ENCODE assay signal across 24 cellular contexts in the genomic region with DNA sequence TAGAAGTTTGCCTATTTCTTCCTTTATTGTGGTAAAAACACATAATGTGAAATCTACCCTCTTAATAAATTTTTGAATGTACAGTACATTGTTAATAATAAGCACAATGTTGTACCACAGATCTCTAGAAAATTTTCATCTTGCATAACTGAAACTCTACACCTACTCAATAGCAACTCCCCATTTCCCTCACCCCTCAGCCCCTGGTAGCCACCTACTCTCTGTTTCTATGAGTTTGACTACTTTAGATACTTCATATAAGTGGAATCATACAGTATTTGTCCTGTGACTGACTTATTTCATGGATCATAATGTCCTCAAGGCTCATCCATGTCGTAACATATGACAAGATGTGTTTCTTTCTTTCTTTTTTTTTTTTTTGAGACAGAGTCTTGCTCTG.
DNase-seq lines count a peak whose midpoint lies in the region; ATAC-seq and TF ChIP-seq lines count a peak whose summit lies in the region.
"Had no signal": no experiment of that assay in that cellular context is flagged by ENCODE, and none has a peak within 500 bp of the region (broad histone marks: within the 10 kb centered on the region; RNA-seq: fewer than 3 reads in every experiment).

No MANE protein-coding gene starts in this region.

- no peaks in the 10 kb centered on the region for H3K4me1 ChIP-seq in stomach

- H3K27me3 Mint-ChIP-seq in stimulated activated naive CD8-positive, alpha-beta T cell treated with anti-CD3 and anti-CD28 coated beads, Interleukin-15, amount 100 ng/mL, for 72 hours, result no peaks in the 10 kb centered on the region
- H3K27me3 Mint-ChIP-seq: activated B cell treated with CpG ODN at 0.5 μM for 24 hours; activated CD8-positive, alpha-beta memory T cell treated with anti-CD3 and anti-CD28 coated beads, Interleukin-2, amount 10 ng/mL, durations not matched to agents 7 days and 5 days; CD8-positive, alpha-beta memory T cell had no signal

- no peak overlapping the region for H3K4me3 Mint-ChIP-seq in stimulated activated naive CD8-positive, alpha-beta T cell treated with anti-CD3 and anti-CD28 coated beads, Interleukin-15, amount 100 ng/mL, for 72 hours
- H3K4me3 Mint-ChIP-seq: activated B cell treated with CpG ODN at 0.5 μM for 24 hours; activated CD8-positive, alpha-beta memory T cell treated with anti-CD3 and anti-CD28 coated beads, Interleukin-2, amount 10 ng/mL, durations not matched to agents 7 days and 5 days; CD8-positive, alpha-beta memory T cell; HFFc6 had no signal

- WGBS in stomach, 5 donors, result 62 to 100% (median 96%) methylated on average over 1 of the region's 1 CpG

- H3K27me3 ChIP-seq in stomach, result no peaks in the 10 kb centered on the region

- no peaks in the 10 kb centered on the region for H3K36me3 ChIP-seq in stomach

- no peaks in the 10 kb centered on the region for H3K9me3 Mint-ChIP-seq in stimulated activated naive CD8-positive, alpha-beta T cell treated with anti-CD3 and anti-CD28 coated beads, Interleukin-15, amount 100 ng/mL, for 72 hours
- H3K9me3 Mint-ChIP-seq: activated B cell treated with CpG ODN at 0.5 μM for 24 hours; CD8-positive, alpha-beta memory T cell; HFFc6 had no signal

- no peak overlapping the region for H3K27ac ChIP-seq in stomach
- H3K27ac ChIP-seq: HL-60, RWPE1 had no signal

- no peak overlapping the region for H3K27ac Mint-ChIP-seq in stimulated activated naive CD8-positive, alpha-beta T cell treated with anti-CD3 and anti-CD28 coated beads, Interleukin-15, amount 100 ng/mL, for 72 hours
- H3K27ac Mint-ChIP-seq: activated B cell treated with CpG ODN at 0.5 μM for 24 hours; activated CD8-positive, alpha-beta memory T cell treated with anti-CD3 and anti-CD28 coated beads, Interleukin-2, amount 10 ng/mL, durations not matched to agents 7 days and 5 days; CD8-positive, alpha-beta memory T cell; HFFc6 had no signal

- TF ChIP-seq EP300 in stomach (IDR thresholded peaks at IDR 0.05), result no peak

- DNase-seq in stimulated activated naive CD8-positive, alpha-beta T cell treated with anti-CD3 and anti-CD28 coated beads, Interleukin-15, amount 100 ng/mL, for 72 hours, result no peak
- no peak for DNase-seq in stimulated activated naive CD8-positive, alpha-beta T cell treated with anti-CD3 and anti-CD28 coated beads, Interleukin-15, Interleukin-2, amounts not matched to agents 100 U/mL and 50 U/mL, for 24 hours
- DNase-seq in cortex of kidney (lab: John Stamatoyannopoulos, UW) (no peak), stomach (no peak), NOMO-1 (lab: John Stamatoyannopoulos, UW; ENCODE audit: unreplicated experiment in 2 of 2) (no peak), NCI-H82 treated with DMSO at 0.1 percent for 48 hours (lab: John Stamatoyannopoulos, UW; ENCODE audit: unreplicated experiment) (no peak)
- DNase-seq: activated B cell treated with CpG ODN at 0.5 μM for 24 hours; activated CD8-positive, alpha-beta memory T cell treated with anti-CD3 and anti-CD28 coated beads, Interleukin-2, amount 10 ng/mL, durations not matched to agents 7 days and 5 days; aorta; CD8-positive, alpha-beta memory T cell; HFFc6; NCI-H1092; NCI-H2171 treated with DMSO at 0.1 percent for 48 hours; NCI-H82; occipital lobe; stimulated activated CD4-positive, alpha-beta T cell treated with anti-CD3 and anti-CD28 coated beads, Interleukin-4, amount 100 ng/mL, for 1 hour; SW 1271; trophoblast cell had no signal

- H3K4me3 ChIP-seq in stomach, result no peak overlapping the region
- H3K4me3 ChIP-seq: K562 had no signal

- ATAC-seq in stimulated activated naive CD8-positive, alpha-beta T cell treated with anti-CD3 and anti-CD28 coated beads, Interleukin-15, amount 100 ng/mL, for 72 hours, result peak; percentile 28
- ATAC-seq in stimulated activated naive CD8-positive, alpha-beta T cell treated with anti-CD3 and anti-CD28 coated beads, Interleukin-15, Interleukin-2, amounts not matched to agents 100 U/mL and 50 U/mL, for 24 hours, result no peak
- ATAC-seq in HG02610 (IDR thresholded peaks at IDR 0.05; ENCODE audit: unreplicated experiment) (peak; percentile 62), HG03378 (IDR thresholded peaks at IDR 0.05; ENCODE audit: unreplicated experiment) (peak; percentile 66)
- ATAC-seq: activated CD8-positive, alpha-beta memory T cell treated with anti-CD3 and anti-CD28 coated beads, Interleukin-2, amount 10 ng/mL, durations not matched to agents 7 days and 5 days; K562; sciatic nerve had no signal

- peaks cover 6% of the 10 kb centered on the region for H3K4me1 Mint-ChIP-seq in stimulated activated naive CD8-positive, alpha-beta T cell treated with anti-CD3 and anti-CD28 coated beads, Interleukin-15, amount 100 ng/mL, for 72 hours
- H3K4me1 Mint-ChIP-seq: CD8-positive, alpha-beta memory T cell had no signal

- no peaks in the 10 kb centered on the region for H3K9me3 ChIP-seq in stomach

- TF ChIP-seq POLR2A in stomach (IDR thresholded peaks at IDR 0.05), result no peak

- intact Hi-C loops in stomach (cut with DNase I; ENCODE audit: low total_unique reads), result no loop called here

- no peak for TF ChIP-seq CTCF in stomach (IDR thresholded peaks at IDR 0.05)
